ENCODE assay signal across 12 cellular contexts in the genomic region with DNA sequence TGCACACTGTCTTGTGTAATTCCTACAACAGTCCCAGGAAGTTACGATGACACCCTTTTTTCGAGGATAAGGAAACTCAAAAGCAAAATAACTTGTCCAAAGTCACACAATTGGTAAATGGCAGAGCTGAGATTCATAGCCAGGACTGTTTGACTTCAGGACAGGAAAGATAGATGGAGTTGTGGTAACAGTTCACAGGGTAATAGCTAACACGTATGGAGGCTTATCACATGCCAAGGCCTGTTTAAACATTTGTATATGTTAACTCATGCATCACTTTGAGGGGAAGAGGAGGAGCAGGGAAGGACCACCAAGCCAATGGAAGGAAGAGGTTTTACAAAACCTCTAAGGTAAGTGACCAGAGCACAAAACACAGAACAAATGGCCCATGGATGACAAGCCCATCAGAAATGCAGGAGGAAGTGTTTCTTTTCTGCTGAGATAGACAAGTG. TPM values are rescaled to one million over a fixed set of nuclear protein-coding genes. Genes with fewer than 3 reads are reported as not detected.
DNase-seq lines count a peak whose midpoint lies in the region; ATAC-seq and TF ChIP-seq lines count a peak whose summit lies in the region.
"Had no signal": no experiment of that assay in that cellular context is flagged by ENCODE, and none has a peak within 500 bp of the region (broad histone marks: within the 10 kb centered on the region; RNA-seq: fewer than 3 reads in every experiment).

No MANE protein-coding gene starts in this region.

- BruUV-seq in MCF 10A (replicated peaks; lab: Mats Ljungman, UMichigan) = no TSS peak

- TF ChIP-seq CTCF in AG04450 (IDR thresholded peaks at IDR 0.05; ENCODE audit: low read depth, low read length) = no peak
- no peak for TF ChIP-seq CTCF in MCF 10A (IDR thresholded peaks at IDR 0.05; ENCODE audit: unreplicated experiment)
- TF ChIP-seq CTCF in lower lobe of right lung (IDR thresholded peaks at IDR 0.05) = no peak

- H3K27ac ChIP-seq in AG04450 (ENCODE audit: low read depth, low read length) (no peak overlapping the region), HUES64 (ENCODE audit: low read depth, low read length) (no peak overlapping the region), lower lobe of right lung (peak overlapping the region; percentile 10)

- ATAC-seq in lower lobe of right lung (no peak), GM18520 (IDR thresholded peaks at IDR 0.05; ENCODE audit: unreplicated experiment) (no peak)

- POLR2A ChIA-PET in AG04450 (lab: Yijun Ruan, JAX) = interaction anchor here (0.8 kb wide), 1 partner anchor 26 kb away, joined by 3 read pairs; no protein-coding TSS in a partner anchor
- POLR2A ChIA-PET in MCF 10A (lab: Yijun Ruan, JAX) = interaction anchor here (1.4 to 5.7 kb wide), 6 partner anchors 11 to 83 kb away, joined by 5 to 65 read pairs (median 19); a partner anchor contains a TSS

- peaks cover 43% of the 10 kb centered on the region for H3K36me3 Mint-ChIP-seq in MCF 10A (ENCODE audit: insufficient read depth, unreplicated experiment)

- H3K36me3 ChIP-seq in HUES64 (ENCODE audit: insufficient read depth, low read length) (peaks cover 67% of the 10 kb centered on the region), lower lobe of right lung (peaks cover 18% of the 10 kb centered on the region)

- peaks cover 24% of the 10 kb centered on the region for H3K4me1 ChIP-seq in HUES64 (ENCODE audit: insufficient read depth, low read length)
- H3K4me1 ChIP-seq in lower lobe of right lung = peaks cover 18% of the 10 kb centered on the region

- H3K27me3 Mint-ChIP-seq in MCF 10A (ENCODE audit: insufficient read depth, unreplicated experiment) = no peaks in the 10 kb centered on the region

- DNase-seq in AG04450 (ENCODE audit: low read depth, low spot score) (peak; percentile 41), MCF 10A (ENCODE audit: unreplicated experiment) (no peak), lower lobe of right lung (no peak), NCI-H82 treated with DMSO at 0.1 percent for 48 hours (lab: John Stamatoyannopoulos, UW; ENCODE audit: unreplicated experiment) (no peak), SW480 (ENCODE audit: low spot score) (no peak)
- no peak for DNase-seq in stimulated activated CD4-positive, alpha-beta T cell treated with anti-CD3 and anti-CD28 coated beads, Interleukin-4, amount 100 ng/mL, for 24 hours
- DNase-seq: amniotic stem cell, erythroblast, NCI-H1436, RPMI8226 had no signal

- CTCF ChIA-PET in AG04450 (lab: Charles Lee) = interaction anchor here (1.2 to 3.1 kb wide), 2 partner anchors 10 to 61 kb away, joined by 3 to 8 read pairs; no protein-coding TSS in a partner anchor
- CTCF ChIA-PET in MCF 10A (lab: Yijun Ruan, JAX) = interaction anchor here (0.7 to 6.3 kb wide), 2 partner anchors 62 to 1022 kb away, joined by 3 to 58 read pairs; no protein-coding TSS in a partner anchor

- H3K4me3 ChIP-seq in AG04450 (ENCODE audit: low read depth, low read length) (no peak overlapping the region), HUES64 (ENCODE audit: low read length) (peak overlapping the region; percentile 94; the same call in 1 of the 2 replicates), lower lobe of right lung (peak overlapping the region; percentile 86)

- intact Hi-C loops in MCF 10A (cut with micrococcal nuclease) (no loop called here), lower lobe of right lung (cut with DNase I) (no loop called here)

- H3K27me3 ChIP-seq in AG04450 (ENCODE audit: control insufficient read depth, insufficient read depth, low read length) (no peaks in the 10 kb centered on the region), HUES64 (ENCODE audit: insufficient read depth, low read length) (no peaks in the 10 kb centered on the region), lower lobe of right lung (ENCODE audit: low read depth) (peaks cover 8% of the 10 kb centered on the region)

- 80% methylated on average over 3 of the region's 3 CpGs for WGBS in HUES64

- H3K9me3 ChIP-seq in AG04450 (ENCODE audit: control insufficient read depth, insufficient read depth, low read length) (no peaks in the 10 kb centered on the region; the same call in 1 of the 2 replicates), HUES64 (ENCODE audit: insufficient read depth, low read depth, low read length) (no peaks in the 10 kb centered on the region), lower lobe of right lung (no peaks in the 10 kb centered on the region)

- peak overlapping the region; percentile 90 for H3K27ac Mint-ChIP-seq in MCF 10A (ENCODE audit: low read depth, unreplicated experiment)

- peaks cover 60% of the 10 kb centered on the region for H3K4me1 Mint-ChIP-seq in MCF 10A (ENCODE audit: insufficient read depth, unreplicated experiment)

- peak overlapping the region; percentile 99 for H3K4me3 Mint-ChIP-seq in MCF 10A (ENCODE audit: unreplicated experiment)

- H3K9ac ChIP-seq in HUES64 (ENCODE audit: low read depth, low read length) = no peak overlapping the region

- no peaks in the 10 kb centered on the region for H3K9me3 Mint-ChIP-seq in MCF 10A (ENCODE audit: unreplicated experiment)

RNA-seq across cellular contexts. Expression of a gene that starts 2.8 kb away (rescaled TPM):
- polyA plus RNA-seq in AG04450 (2011; rRNA removed) = 60.5 and 89.0 TPM in 2 replicates
- polyA minus RNA-seq in AG04450 (2011; rRNA and poly(A)+ RNA removed) = 178 and 224 TPM in 2 replicates
- 345 TPM for polyA plus RNA-seq in HUES64 (2013, experiment 1 of 2)
- 300 TPM for polyA plus RNA-seq in HUES64 (2013, experiment 2 of 2)
- total RNA-seq in MCF 10A (2022) (126 and 135 TPM in 2 replicates), lower lobe of right lung (674 TPM)
